Comparison of ENCODE assay signal across 17 cellular contexts in genomic region chr5:131254741-131255140, GRCh38. TPM values are rescaled to one million over a fixed set of nuclear protein-coding genes. Genes with fewer than 3 reads are reported as not detected.
A peak's percentile ranks its signal among the peaks of the same experiment; 100 is the strongest.
DNase-seq lines count a peak whose midpoint lies in the region; ATAC-seq and TF ChIP-seq lines count a peak whose summit lies in the region.
"Had no signal": no experiment of that assay in that cellular context is flagged by ENCODE, and none has a peak within 500 bp of the region (broad histone marks: within the 10 kb centered on the region; RNA-seq: fewer than 3 reads in every experiment).

No MANE protein-coding gene starts in this region.

- POLR2A ChIA-PET in CD4-positive, alpha-beta T cell (lab: Charles Lee), result interaction anchor here (0.6 to 9.7 kb wide), 6 partner anchors 8 to 46 kb away, joined by 3 to 309 read pairs (median 4); partner anchors contain the start of gene CDC42SE2
- POLR2A ChIA-PET in activated CD8-positive, alpha-beta T cell treated with anti-CD3 and anti-CD28 coated beads for 36 hours (lab: Charles Lee), result interaction anchor here (0.7 to 7.6 kb wide), 9 partner anchors 9 to 162 kb away, joined by 3 to 170 read pairs (median 3); partner anchors contain the start of gene CDC42SE2

- TF ChIP-seq POLR2A in right lobe of liver (IDR thresholded peaks at IDR 0.05), result no peak

- DNase-seq in CD4-positive, alpha-beta T cell, result no peak
- peak; percentile 56 for DNase-seq in HCEC 1CT
- DNase-seq in activated CD8-positive, alpha-beta T cell treated with anti-CD3 and anti-CD28 coated beads for 36 hours, result no peak
- DNase-seq in memory B cell (ENCODE audit: low spot score in 2 of 2), result no peak
- DNase-seq in right lobe of liver, result no peak
- no peak for DNase-seq in NCI-H146 (lab: John Stamatoyannopoulos, UW)
- DNase-seq: adrenal gland; GDM1; left ventricle myocardium inferior; NCI-H2029 treated with DMSO at 0.1 percent for 48 hours; NCI-H446; stimulated activated CD4-positive, alpha-beta T cell treated with anti-CD3 and anti-CD28 coated beads, Interleukin-1b, Interleukin-23, amount 100 ng/mL, for 48 hours had no signal

- H3K4me1 Mint-ChIP-seq in CD4-positive, alpha-beta T cell (ENCODE audit: low read depth), result peaks cover 83% of the 10 kb centered on the region
- peaks cover 66% of the 10 kb centered on the region for H3K4me1 Mint-ChIP-seq in activated CD8-positive, alpha-beta T cell treated with anti-CD3 and anti-CD28 coated beads for 36 hours (ENCODE audit: low read depth)
- peaks cover 41% of the 10 kb centered on the region for H3K4me1 Mint-ChIP-seq in memory B cell

- H3K27ac ChIP-seq in CD4-positive, alpha-beta T cell (ENCODE audit: low read depth, low read length), result peak overlapping the region; percentile 76
- no peak overlapping the region for H3K27ac ChIP-seq in right lobe of liver
- H3K27ac ChIP-seq: adrenal gland, cardiac muscle cell had no signal

- H3K4me3 Mint-ChIP-seq in CD4-positive, alpha-beta T cell, result peak overlapping the region; percentile 93
- peak overlapping the region; percentile 86 for H3K4me3 Mint-ChIP-seq in activated CD8-positive, alpha-beta T cell treated with anti-CD3 and anti-CD28 coated beads for 36 hours
- no peak overlapping the region for H3K4me3 Mint-ChIP-seq in memory B cell

- H3K27me3 ChIP-seq in CD4-positive, alpha-beta T cell (ENCODE audit: control insufficient read depth, insufficient read depth, low read length), result no peaks in the 10 kb centered on the region
- no peaks in the 10 kb centered on the region for H3K27me3 ChIP-seq in right lobe of liver
- H3K27me3 ChIP-seq: adrenal gland, cardiac muscle cell had no signal

- no peak for TF ChIP-seq CTCF in CD4-positive, alpha-beta T cell (IDR thresholded peaks at IDR 0.05)
- no peak for TF ChIP-seq CTCF in activated CD8-positive, alpha-beta T cell treated with anti-CD3 and anti-CD28 coated beads for 36 hours (IDR thresholded peaks at IDR 0.05)
- TF ChIP-seq CTCF in right lobe of liver (IDR thresholded peaks at IDR 0.05), result no peak

- H3K36me3 ChIP-seq in right lobe of liver, result no peaks in the 10 kb centered on the region
- H3K36me3 ChIP-seq: adrenal gland, cardiac muscle cell, HAP-1, left ventricle myocardium inferior had no signal

- H3K9me3 ChIP-seq in CD4-positive, alpha-beta T cell (ENCODE audit: control insufficient read depth, low read length), result no peaks in the 10 kb centered on the region
- no peaks in the 10 kb centered on the region for H3K9me3 ChIP-seq in right lobe of liver
- H3K9me3 ChIP-seq: adrenal gland, HAP-1, left ventricle myocardium inferior had no signal

- CTCF ChIA-PET in CD4-positive, alpha-beta T cell (lab: Charles Lee), result interaction anchor here (1.2 to 5.7 kb wide), 2 partner anchors 10 to 127 kb away, joined by 5 to 48 read pairs; partner anchors contain the start of gene CDC42SE2
- CTCF ChIA-PET in activated CD8-positive, alpha-beta T cell treated with anti-CD3 and anti-CD28 coated beads for 36 hours (lab: Charles Lee), result interaction anchor here (0.7 to 1.5 kb wide), 4 partner anchors 11 to 136 kb away, joined by 3 to 10 read pairs (median 3); no protein-coding TSS in a partner anchor

- no peaks in the 10 kb centered on the region for H3K9me3 Mint-ChIP-seq in CD4-positive, alpha-beta T cell
- no peaks in the 10 kb centered on the region for H3K9me3 Mint-ChIP-seq in activated CD8-positive, alpha-beta T cell treated with anti-CD3 and anti-CD28 coated beads for 36 hours
- H3K9me3 Mint-ChIP-seq in memory B cell, result no peaks in the 10 kb centered on the region

- H3K4me3 ChIP-seq in right lobe of liver, result no peak overlapping the region
- H3K4me3 ChIP-seq: adrenal gland, cardiac muscle cell, HAP-1, left ventricle myocardium inferior had no signal

- peak overlapping the region; percentile 86 for H3K27ac Mint-ChIP-seq in CD4-positive, alpha-beta T cell
- peak overlapping the region; percentile 96 for H3K27ac Mint-ChIP-seq in activated CD8-positive, alpha-beta T cell treated with anti-CD3 and anti-CD28 coated beads for 36 hours
- peak overlapping the region; percentile 97 for H3K27ac Mint-ChIP-seq in memory B cell

- peak; percentile 12 for ATAC-seq in CD4-positive, alpha-beta T cell (ENCODE audit: poor library complexity)
- ATAC-seq in activated CD8-positive, alpha-beta T cell treated with anti-CD3 and anti-CD28 coated beads for 36 hours, result peak; percentile 22
- no peak for ATAC-seq in memory B cell (ENCODE audit: low read depth)
- ATAC-seq in HG02798 (IDR thresholded peaks at IDR 0.05; ENCODE audit: poor library complexity, unreplicated experiment), result no peak
- no peak for ATAC-seq in right lobe of liver
- ATAC-seq: esophagus mucosa, sciatic nerve had no signal

- no peaks in the 10 kb centered on the region for H3K4me1 ChIP-seq in right lobe of liver
- H3K4me1 ChIP-seq: adrenal gland, left ventricle myocardium inferior had no signal

- 76% methylated on average over 2 of the region's 2 CpGs for WGBS in right lobe of liver (ENCODE audit: insufficient coverage, low coverage, low lambda C conversion rate, missing lambda C conversion rate)

- H3K27me3 Mint-ChIP-seq in CD4-positive, alpha-beta T cell, result no peaks in the 10 kb centered on the region
- no peaks in the 10 kb centered on the region for H3K27me3 Mint-ChIP-seq in activated CD8-positive, alpha-beta T cell treated with anti-CD3 and anti-CD28 coated beads for 36 hours
- H3K27me3 Mint-ChIP-seq in memory B cell, result no peaks in the 10 kb centered on the region

- peaks cover 27% of the 10 kb centered on the region for H3K36me3 Mint-ChIP-seq in CD4-positive, alpha-beta T cell (ENCODE audit: low read depth)
- H3K36me3 Mint-ChIP-seq in activated CD8-positive, alpha-beta T cell treated with anti-CD3 and anti-CD28 coated beads for 36 hours (ENCODE audit: low read depth), result peaks cover 35% of the 10 kb centered on the region
- H3K36me3 Mint-ChIP-seq in memory B cell, result peaks cover 13% of the 10 kb centered on the region

- intact Hi-C loops in CD4-positive, alpha-beta T cell (cut with DNase I, micrococcal nuclease), result loop anchor here in 1 of 2 experiments (5.0 kb wide), 1 partner anchor 37 kb away; no protein-coding TSS in a partner anchor
- intact Hi-C loops in activated CD8-positive, alpha-beta T cell treated with anti-CD3 and anti-CD28 coated beads for 36 hours (cut with micrococcal nuclease), result loop anchor here (2.0 kb wide), 1 partner anchor 84 kb away; the partner anchor contains the start of gene LYRM7
- intact Hi-C loops in right lobe of liver (cut with DNase I), result no loop called here

RNA-seq across cellular contexts. Expression of gene CDC42SE2, which starts 9.1 kb away (rescaled TPM):
- 100 to 1,000 TPM; 218 to 230 TPM for total RNA-seq in CD4-positive, alpha-beta T cell
- total RNA-seq in activated CD8-positive, alpha-beta T cell treated with anti-CD3 and anti-CD28 coated beads for 36 hours, result 100 to 1,000 TPM; 100 to 102 TPM
- 10 to 100 TPM; 10.3 to 19.8 (median 15.0) TPM for total RNA-seq in right lobe of liver

Comparison
In these comparisons a context has a peak if more than half of its experiments do, and no peak if none do; other contexts are left out.
1. ATAC-seq: peak in CD4-positive, alpha-beta T cell (single experiment) and activated CD8-positive, alpha-beta T cell treated with anti-CD3 and anti-CD28 coated beads for 36 hours (single experiment); none in memory B cell (single experiment), HG02798 (single experiment) and right lobe of liver (0 of 4).
2. RNA of gene CDC42SE2, which starts 9.1 kb away (total RNA-seq): 218 to 230 TPM in CD4-positive, alpha-beta T cell and 100 to 102 TPM in activated CD8-positive, alpha-beta T cell treated with anti-CD3 and anti-CD28 coated beads for 36 hours; 10.3 to 19.8 TPM in right lobe of liver; every median in the first group is over 4 times any median in the second.
3. Peak in every context shown above with its lines, with median percentiles within 50 percentile points of each other: H3K27ac Mint-ChIP-seq.